Comparison of ENCODE assay signal across 8 cellular contexts in genomic region chr2:6073260-6074141, GRCh38.
DNase-seq lines count a peak whose midpoint lies in the region; ATAC-seq and TF ChIP-seq lines count a peak whose summit lies in the region.

No MANE protein-coding gene starts in this region.

- no peaks in the 10 kb centered on the region for H3K4me1 ChIP-seq in mucosa of descending colon (ENCODE audit: low read depth)

- TF ChIP-seq CTCF in astrocyte of the cerebellum (IDR thresholded peaks at IDR 0.05; ENCODE audit: low read depth, low read length, missing control alignments) = no peak
- no peak for TF ChIP-seq CTCF in nephron (IDR thresholded peaks at IDR 0.05; ENCODE audit: unreplicated experiment in 3 of 3)
- TF ChIP-seq CTCF in mucosa of descending colon (IDR thresholded peaks at IDR 0.05) = no peak

- peaks cover 32% of the 10 kb centered on the region for H3K4me1 Mint-ChIP-seq in nephron

- no peaks in the 10 kb centered on the region for H3K36me3 Mint-ChIP-seq in nephron (ENCODE audit: low read depth)

- peak; percentile 82 for DNase-seq in DMS79 (lab: John Stamatoyannopoulos, UW)
- peak; percentile 88 for DNase-seq in NCI-H1092 treated with DMSO at 0.1 percent for 48 hours (lab: John Stamatoyannopoulos, UW)
- DNase-seq in astrocyte of the cerebellum (ENCODE audit: low read depth) = peak; percentile 83
- no peak for DNase-seq in mucosa of descending colon
- no peak for DNase-seq in mucosa of gallbladder (ENCODE audit: low spot score)

- H3K36me3 ChIP-seq in mucosa of descending colon (ENCODE audit: low read depth) = no peaks in the 10 kb centered on the region

- no peak for ATAC-seq in HG03432 (IDR thresholded peaks at IDR 0.05; ENCODE audit: unreplicated experiment)
- no peak for ATAC-seq in mucosa of descending colon
- ATAC-seq in HG03039 (IDR thresholded peaks at IDR 0.05; ENCODE audit: unreplicated experiment) = no peak

- intact Hi-C loops in mucosa of descending colon (cut with DNase I, micrococcal nuclease) = no loop called here

- H3K27ac Mint-ChIP-seq in nephron = peak overlapping the region; percentile 71 to 91 (median 76)

- H3K4me3 Mint-ChIP-seq in nephron = peak overlapping the region; percentile 40 to 60 (median 49)

- in situ Hi-C loops in astrocyte of the cerebellum (cut with HindIII; ENCODE audit: low sequenced_read_pairs) = no loop called here

- no peaks in the 10 kb centered on the region for H3K9me3 Mint-ChIP-seq in nephron

- H3K4me3 ChIP-seq in astrocyte of the cerebellum (ENCODE audit: low read depth, low read length) (no peak overlapping the region), mucosa of descending colon (no peak overlapping the region)

- peaks cover 18% of the 10 kb centered on the region for H3K27me3 Mint-ChIP-seq in nephron (ENCODE audit: low read depth)

- no peaks in the 10 kb centered on the region for H3K9me3 ChIP-seq in mucosa of descending colon

Comparison
In these comparisons a context has a peak if more than half of its experiments do, and no peak if none do; other contexts are left out.
1. DNase-seq: peak in DMS79 (single experiment), NCI-H1092 treated with DMSO at 0.1 percent for 48 hours (single experiment) and astrocyte of the cerebellum (single experiment); none in mucosa of descending colon (0 of 3) and mucosa of gallbladder (single experiment).